20 cellular contexts compared by ENCODE assay signal in the genomic region with DNA sequence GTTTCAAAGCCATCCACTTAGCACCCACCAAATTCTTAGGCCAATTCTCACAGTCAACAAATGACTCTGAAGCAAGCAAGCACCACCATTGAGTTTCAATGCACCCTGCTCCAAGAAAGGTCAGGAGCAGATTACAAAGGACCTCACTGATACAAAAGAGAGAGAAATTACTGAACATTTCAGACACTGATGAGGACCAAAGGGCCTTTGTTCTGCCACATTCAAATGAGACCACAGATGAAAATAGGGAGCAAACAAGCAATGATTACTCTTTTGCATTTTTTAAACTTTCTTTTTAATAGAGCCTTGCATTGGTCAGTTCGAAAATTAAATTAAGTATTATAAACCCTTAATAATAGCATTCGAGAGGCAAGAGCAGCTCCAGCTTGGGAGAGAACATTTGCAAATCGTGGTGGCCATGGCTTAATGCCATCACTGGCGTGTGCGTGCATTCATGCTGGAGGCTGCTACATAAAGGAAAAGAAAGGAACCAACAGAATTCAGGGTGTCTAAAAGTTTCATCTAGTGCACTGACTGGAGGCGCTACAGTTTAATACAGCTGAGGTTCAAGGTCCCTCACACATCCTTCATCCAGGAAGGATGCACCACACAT.
DNase-seq lines count a peak whose midpoint lies in the region; FAIRE-seq and TF ChIP-seq lines count a peak whose summit lies in the region.
"Had no signal": no experiment of that assay in that cellular context is flagged by ENCODE, and none has a peak within 500 bp of the region (broad histone marks: within the 10 kb centered on the region; RNA-seq: fewer than 3 reads in every experiment).

No MANE protein-coding gene starts in this region.

- no peaks in the 10 kb centered on the region for H4K20me1 ChIP-seq in MM.1S (ENCODE audit: insufficient read depth, low read length)

- H3K27ac ChIP-seq in temporal lobe (ENCODE audit: low read depth, low read length), result peak overlapping the region; percentile 93
- H3K27ac ChIP-seq in MM.1S (ENCODE audit: low read length), result no peak overlapping the region
- H3K27ac ChIP-seq: C4-2B, HL-60, KMS-11 had no signal

- no peaks in the 10 kb centered on the region for H3K9me3 ChIP-seq in MM.1S (replicated peaks; ENCODE audit: insufficient read depth, low read length)

- H3K27ac Mint-ChIP-seq in glutamatergic neuron (ENCODE audit: unreplicated experiment) (peak overlapping the region; percentile 72), neural crest cell (ENCODE audit: unreplicated experiment) (peak overlapping the region; percentile 36)
- H3K27ac Mint-ChIP-seq: H9 had no signal

- peaks cover 66% of the 10 kb centered on the region for H3K4me1 Mint-ChIP-seq in glutamatergic neuron (ENCODE audit: low read depth, unreplicated experiment)
- H3K4me1 Mint-ChIP-seq in neural crest cell, result peaks cover 51% of the 10 kb centered on the region

- no peaks in the 10 kb centered on the region for H3K4me1 ChIP-seq in MM.1S (ENCODE audit: low read length)

- no peaks in the 10 kb centered on the region for H3K9me2 ChIP-seq in MM.1S (replicated peaks; ENCODE audit: insufficient read depth, low read length)

- H3K4me3 Mint-ChIP-seq in glutamatergic neuron (ENCODE audit: unreplicated experiment) (peak overlapping the region; percentile 59), neural crest cell (peak overlapping the region; percentile 18)
- H3K4me3 Mint-ChIP-seq: H9 had no signal

- TF ChIP-seq CTCF in bronchial epithelial cell (IDR thresholded peaks at IDR 0.05; ENCODE audit: insufficient read depth, low read length, severe bottlenecking), result no peak
- no peak for TF ChIP-seq CTCF in glutamatergic neuron (IDR thresholded peaks at IDR 0.05; ENCODE audit: partially characterized antibody, unreplicated experiment)
- TF ChIP-seq CTCF in neural crest cell (conservative IDR thresholded peaks at IDR 0.05), result no peak
- TF ChIP-seq CTCF in MM.1S (IDR thresholded peaks at IDR 0.05; ENCODE audit: low read length), result no peak

- no peaks in the 10 kb centered on the region for H3K27me3 ChIP-seq in bronchial epithelial cell (ENCODE audit: control insufficient read depth, insufficient read depth, low read length)
- H3K27me3 ChIP-seq in MM.1S (replicated peaks; ENCODE audit: insufficient read depth, low read length), result no peaks in the 10 kb centered on the region

- H3K4me3 ChIP-seq in bronchial epithelial cell (ENCODE audit: low read depth, low read length) (no peak overlapping the region), MM.1S (ENCODE audit: low read length) (no peak overlapping the region)

- peak; percentile 32 for FAIRE-seq in bronchial epithelial cell (lab: Jason Lieb, UNC)
- FAIRE-seq: RCC 7860 had no signal

- no peak for DNase-seq in bronchial epithelial cell (ENCODE audit: low read depth)
- no peak for DNase-seq in glutamatergic neuron
- DNase-seq in neural crest cell (ENCODE audit: low read depth, low spot score), result no peak
- DNase-seq in MM.1S, result no peak
- no peak for DNase-seq in NCI-H1048 (lab: John Stamatoyannopoulos, UW)
- no peak for DNase-seq in NOMO-1 treated with dmso at 0.1 percent for 144 hours (lab: John Stamatoyannopoulos, UW; ENCODE audit: unreplicated experiment)
- DNase-seq: ACHN; DMS79; H9; NCI-H1436 treated with DMSO at 0.1 percent for 48 hours; NCI-H2029; NCI-H2171; NCI-H446; NCI-H748 treated with DMSO at 0.1 percent for 48 hours; NK-92 treated with Interleukin-12 subunit alpha and Interleukin-12 subunit beta, amount 100 ng/mL, for 24 hours had no signal

- H3K36me3 ChIP-seq in bronchial epithelial cell (ENCODE audit: control insufficient read depth, insufficient read depth, low read length) (peaks cover 21% of the 10 kb centered on the region), MM.1S (replicated peaks; ENCODE audit: insufficient read depth, low read length) (no peaks in the 10 kb centered on the region)

- peaks cover 22% of the 10 kb centered on the region for H3K36me3 Mint-ChIP-seq in glutamatergic neuron (ENCODE audit: unreplicated experiment)
- peaks cover 25% of the 10 kb centered on the region for H3K36me3 Mint-ChIP-seq in neural crest cell (ENCODE audit: low read depth)

- H3K27me3 Mint-ChIP-seq in glutamatergic neuron (ENCODE audit: unreplicated experiment) (peaks cover 29% of the 10 kb centered on the region), neural crest cell (ENCODE audit: low read depth) (no peaks in the 10 kb centered on the region)

- H3K4me2 ChIP-seq in MM.1S (ENCODE audit: low read depth, low read length), result no peak overlapping the region
- H3K4me2 ChIP-seq: KMS-11 had no signal

- no peak overlapping the region for H2AFZ ChIP-seq in MM.1S (ENCODE audit: low read length)

- H3K9ac ChIP-seq in MM.1S (ENCODE audit: low read length), result no peak overlapping the region
- H3K9ac ChIP-seq: KMS-11 had no signal

- H3K9me3 Mint-ChIP-seq in glutamatergic neuron (ENCODE audit: unreplicated experiment) (peaks cover 57% of the 10 kb centered on the region), neural crest cell (no peaks in the 10 kb centered on the region)
- H3K9me3 Mint-ChIP-seq: H9 had no signal

- no peaks in the 10 kb centered on the region for H3K79me2 ChIP-seq in MM.1S (ENCODE audit: low read length)

- no peaks in the 10 kb centered on the region; the same call in 1 of the 2 replicates for H3F3A ChIP-seq in MM.1S (ENCODE audit: insufficient read depth, low read length)
